ENCODE assay signal across 9 cellular contexts in genomic region chr14:76958975-76959710, GRCh38.
DNase-seq lines count a peak whose midpoint lies in the region; ATAC-seq and TF ChIP-seq lines count a peak whose summit lies in the region.
"Had no signal": no experiment of that assay in that cellular context is flagged by ENCODE, and none has a peak within 500 bp of the region (broad histone marks: within the 10 kb centered on the region; RNA-seq: fewer than 3 reads in every experiment).

No MANE protein-coding gene starts in this region.

- ATAC-seq in HG03095 (IDR thresholded peaks at IDR 0.05; ENCODE audit: unreplicated experiment) = peak; percentile 33
- ATAC-seq in HG03135 (IDR thresholded peaks at IDR 0.05; ENCODE audit: unreplicated experiment) = no peak

- H3K4me1 Mint-ChIP-seq in activated naive CD8-positive, alpha-beta T cell (ENCODE audit: low read depth) = peaks cover 88% of the 10 kb centered on the region
- peaks cover 46% of the 10 kb centered on the region for H3K4me1 Mint-ChIP-seq in progenitor cell of endocrine pancreas (ENCODE audit: low read depth)

- peak; percentile 36 for DNase-seq in DMS 273 (lab: John Stamatoyannopoulos, UW; ENCODE audit: unreplicated experiment)
- no peak for DNase-seq in DMS 273 treated with DMSO at 0.1 percent for 48 hours (lab: John Stamatoyannopoulos, UW)
- DNase-seq in progenitor cell of endocrine pancreas (ENCODE audit: low spot score, unreplicated experiment) = no peak
- DNase-seq in cerebellar nuclear complex (lab: John Stamatoyannopoulos, UW) = no peak

- H3K4me3 Mint-ChIP-seq in activated naive CD8-positive, alpha-beta T cell = no peak overlapping the region
- no peak overlapping the region for H3K4me3 Mint-ChIP-seq in progenitor cell of endocrine pancreas (ENCODE audit: low read depth)

- H3K36me3 ChIP-seq in mesodermal cell (ENCODE audit: control insufficient read depth, insufficient read depth, low read length) = no peaks in the 10 kb centered on the region

- H3K9me3 ChIP-seq in mesodermal cell (ENCODE audit: control insufficient read depth, low read length) = no peaks in the 10 kb centered on the region

- H3K4me3 ChIP-seq in mesodermal cell (ENCODE audit: extremely low read depth, insufficient read depth, low read length, poor library complexity, severe bottlenecking) = no peak overlapping the region

- peak overlapping the region; percentile 66 for H3K27ac ChIP-seq in mesodermal cell (ENCODE audit: low read depth, low read length, severe bottlenecking)
- H3K27ac ChIP-seq: 22Rv1 had no signal

- H3K4me1 ChIP-seq in mesodermal cell (ENCODE audit: control insufficient read depth, insufficient read depth, low read length, poor library complexity, severe bottlenecking) = peaks cover 64% of the 10 kb centered on the region

- peak overlapping the region; percentile 41 for H3K27ac Mint-ChIP-seq in activated naive CD8-positive, alpha-beta T cell
- no peak overlapping the region for H3K27ac Mint-ChIP-seq in progenitor cell of endocrine pancreas

- no peak for TF ChIP-seq CTCF in progenitor cell of endocrine pancreas (IDR thresholded peaks at IDR 0.05; ENCODE audit: unreplicated experiment)

- 83 to 87% methylated on average over 5 to 6 of the region's 8 CpGs for WGBS in mesodermal cell (ENCODE audit: insufficient coverage in 2 of 2), 2 experiments

- H3K9me3 Mint-ChIP-seq in activated naive CD8-positive, alpha-beta T cell (ENCODE audit: low read depth) = no peaks in the 10 kb centered on the region
- no peaks in the 10 kb centered on the region for H3K9me3 Mint-ChIP-seq in progenitor cell of endocrine pancreas (ENCODE audit: low read depth)

- H3K36me3 Mint-ChIP-seq in activated naive CD8-positive, alpha-beta T cell = no peaks in the 10 kb centered on the region
- no peaks in the 10 kb centered on the region for H3K36me3 Mint-ChIP-seq in progenitor cell of endocrine pancreas (ENCODE audit: insufficient read depth)

- H3K27me3 Mint-ChIP-seq in activated naive CD8-positive, alpha-beta T cell = no peaks in the 10 kb centered on the region
- no peaks in the 10 kb centered on the region for H3K27me3 Mint-ChIP-seq in progenitor cell of endocrine pancreas
